8 cellular contexts compared by ENCODE assay signal in genomic region chr15:55846108-55846707, GRCh38.
DNase-seq lines count a peak whose midpoint lies in the region; ATAC-seq and TF ChIP-seq lines count a peak whose summit lies in the region.

No MANE protein-coding gene starts in this region.

- H3K4me3 ChIP-seq in MM.1S (ENCODE audit: low read length) (no peak overlapping the region), SJSA1 (no peak overlapping the region), stomach (no peak overlapping the region)

- H3K4me1 ChIP-seq in MM.1S (ENCODE audit: low read length) = no peaks in the 10 kb centered on the region
- H3K4me1 ChIP-seq in SJSA1 (replicated peaks) = peaks cover 3% of the 10 kb centered on the region; the same call in 1 of the 2 replicates
- H3K4me1 ChIP-seq in stomach = no peaks in the 10 kb centered on the region

- H3K9me2 ChIP-seq in MM.1S (replicated peaks; ENCODE audit: insufficient read depth, low read length) = no peaks in the 10 kb centered on the region

- no peaks in the 10 kb centered on the region for H3F3A ChIP-seq in MM.1S (ENCODE audit: insufficient read depth, low read length)

- no peak overlapping the region for H2AFZ ChIP-seq in MM.1S (ENCODE audit: low read length)

- TF ChIP-seq EP300 in stomach (IDR thresholded peaks at IDR 0.05) = no peak

- intact Hi-C loops in stomach (cut with DNase I; ENCODE audit: low total_unique reads) = loop anchor here (10.0 kb wide), 1 partner anchor 201 kb away; no protein-coding TSS in a partner anchor

- H4K20me1 ChIP-seq in MM.1S (ENCODE audit: insufficient read depth, low read length) = no peaks in the 10 kb centered on the region

- no peaks in the 10 kb centered on the region for H3K36me3 ChIP-seq in MM.1S (replicated peaks; ENCODE audit: insufficient read depth, low read length)
- peaks cover 87% of the 10 kb centered on the region for H3K36me3 ChIP-seq in SJSA1
- peaks cover 0 to 56% (median 39%) of the 10 kb centered on the region in 4 donors for H3K36me3 ChIP-seq in stomach

- no peak overlapping the region for H3K9ac ChIP-seq in MM.1S (ENCODE audit: low read length)

- DNase-seq in NCI-H2196 (lab: John Stamatoyannopoulos, UW; ENCODE audit: unreplicated experiment) (peak; percentile 65), NCI-H2196 treated with DMSO at 0.1 percent for 48 hours (lab: John Stamatoyannopoulos, UW; ENCODE audit: unreplicated experiment) (no peak), MM.1S (peak; percentile 81), SJSA1 (ENCODE audit: low read depth in 1 of 2, low spot score in 2 of 2) (peak; percentile 67 to 74), cerebellum (ENCODE audit: low spot score) (peak; percentile 7), left lobe of liver (ENCODE audit: low spot score) (no peak), stomach (no peak)

- H3K9me3 ChIP-seq in MM.1S (replicated peaks; ENCODE audit: insufficient read depth, low read length) = no peaks in the 10 kb centered on the region
- no peaks in the 10 kb centered on the region for H3K9me3 ChIP-seq in SJSA1 (replicated peaks)
- no peaks in the 10 kb centered on the region for H3K9me3 ChIP-seq in stomach

- no peaks in the 10 kb centered on the region for H3K27me3 ChIP-seq in MM.1S (replicated peaks; ENCODE audit: insufficient read depth, low read length)
- no peaks in the 10 kb centered on the region for H3K27me3 ChIP-seq in SJSA1 (replicated peaks)
- no peaks in the 10 kb centered on the region for H3K27me3 ChIP-seq in stomach

- H3K4me2 ChIP-seq in MM.1S (ENCODE audit: low read depth, low read length) = no peak overlapping the region

- H3K27ac ChIP-seq in MM.1S (ENCODE audit: low read length) (no peak overlapping the region), SJSA1 (no peak overlapping the region), stomach (no peak overlapping the region)

- ATAC-seq in GM21576 (IDR thresholded peaks at IDR 0.05; ENCODE audit: unreplicated experiment) (peak; percentile 55), left lobe of liver (peak; percentile 91)

- H3K79me2 ChIP-seq in MM.1S (ENCODE audit: low read length) = no peaks in the 10 kb centered on the region

- no peak for TF ChIP-seq POLR2A in stomach (IDR thresholded peaks at IDR 0.05)

- TF ChIP-seq CTCF in MM.1S (IDR thresholded peaks at IDR 0.05; ENCODE audit: low read length) (peak; percentile 94), stomach (IDR thresholded peaks at IDR 0.05) (peak in 5 of 7 experiments; percentile 76 to 89 (median 81))

- WGBS in stomach, 5 donors = 48 to 64% (median 54%) methylated on average over 5 of the region's 5 CpGs

Comparison
In these comparisons a context has a peak if more than half of its experiments do, and no peak if none do; other contexts are left out.
1. DNase-seq: peak in NCI-H2196 (single experiment), MM.1S (single experiment), SJSA1 (2 of 2) and cerebellum (single experiment); none in NCI-H2196 treated with DMSO at 0.1 percent for 48 hours (single experiment), left lobe of liver (single experiment) and stomach (single experiment).